In genomic region chr2:20213651-20214565, GRCh38 we compare ENCODE assay signal across 10 cellular contexts. TPM values are rescaled to one million over a fixed set of nuclear protein-coding genes. Genes with fewer than 3 reads are reported as not detected.
DNase-seq lines count a peak whose midpoint lies in the region; ATAC-seq, FAIRE-seq and TF ChIP-seq lines count a peak whose summit lies in the region.
"Had no signal": no experiment of that assay in that cellular context is flagged by ENCODE, and none has a peak within 500 bp of the region (broad histone marks: within the 10 kb centered on the region; RNA-seq: fewer than 3 reads in every experiment).

No MANE protein-coding gene starts in this region.

- H3K4me3 ChIP-seq in Karpas-422 (ENCODE audit: low read length) (no peak overlapping the region), body of pancreas (no peak overlapping the region), osteoblast (ENCODE audit: insufficient read depth, low read length) (no peak overlapping the region)

- H3K4me1 ChIP-seq in Karpas-422 (ENCODE audit: low read length), result peaks cover 67% of the 10 kb centered on the region
- H3K4me1 ChIP-seq in body of pancreas, result peaks cover 22% of the 10 kb centered on the region
- H3K4me1 ChIP-seq in osteoblast (ENCODE audit: insufficient read depth, low read length), result no peaks in the 10 kb centered on the region

- TF ChIP-seq CTCF in body of pancreas (IDR thresholded peaks at IDR 0.05), result no peak
- no peak for TF ChIP-seq CTCF in osteoblast (IDR thresholded peaks at IDR 0.05; ENCODE audit: extremely low read depth, low read depth, low read length)

- H3K27ac ChIP-seq in Karpas-422 (ENCODE audit: low read length), result peak overlapping the region; percentile 37; the same call in 1 of the 2 replicates
- H3K27ac ChIP-seq in body of pancreas, result peak overlapping the region in 3 of 4 donors; percentile 26 to 65 (median 49)
- no peak overlapping the region for H3K27ac ChIP-seq in osteoblast (ENCODE audit: low read depth, low read length)

- peaks cover 36% of the 10 kb centered on the region for H3K79me2 ChIP-seq in Karpas-422 (ENCODE audit: low read length)
- no peaks in the 10 kb centered on the region for H3K79me2 ChIP-seq in osteoblast (ENCODE audit: insufficient read depth, low read length)

- no peaks in the 10 kb centered on the region for H3K36me3 ChIP-seq in Karpas-422 (ENCODE audit: insufficient read depth, low read length)
- H3K36me3 ChIP-seq in body of pancreas (replicated peaks in 1 of 2; ENCODE audit: insufficient read depth in 1 of 2, low read depth in 2 of 2), result no peaks in the 10 kb centered on the region
- no peaks in the 10 kb centered on the region for H3K36me3 ChIP-seq in osteoblast (ENCODE audit: insufficient read depth, low read length)

- H3K4me2 ChIP-seq in Karpas-422 (ENCODE audit: low read depth, low read length, poor library complexity, severe bottlenecking) (no peak overlapping the region), osteoblast (ENCODE audit: insufficient read depth, low read length) (no peak overlapping the region)

- DNase-seq in GM18507 (ENCODE audit: extremely low spot score, insufficient read length, low read depth) (no peak), Karpas-422 (no peak), body of pancreas (no peak), osteoblast (ENCODE audit: insufficient read length, low spot score, missing footprints) (peak; percentile 68), A172 (ENCODE audit: low spot score) (no peak), HUDEP-2 (lab: John Stamatoyannopoulos, UW; ENCODE audit: unreplicated experiment in 76 of 76) (no peak)
- DNase-seq: immature natural killer cell, KBM-7 had no signal

- ATAC-seq in body of pancreas (no peak), GM21786 (IDR thresholded peaks at IDR 0.05; ENCODE audit: unreplicated experiment) (no peak), GM19397 (IDR thresholded peaks at IDR 0.05; ENCODE audit: unreplicated experiment) (no peak)

- peak; percentile 36 for FAIRE-seq in GM18507 (lab: Jason Lieb, UNC)

- no peak overlapping the region; the same call in 1 of the 2 replicates for H3K9ac ChIP-seq in Karpas-422 (ENCODE audit: low read length)

- no peaks in the 10 kb centered on the region for H3K9me2 ChIP-seq in Karpas-422 (replicated peaks; ENCODE audit: insufficient read depth, low read length)

- H4K20me1 ChIP-seq in Karpas-422 (ENCODE audit: insufficient read depth, low read depth, low read length) (no peaks in the 10 kb centered on the region; the same call in none of the 2 replicates), osteoblast (ENCODE audit: insufficient read depth, low read length) (no peaks in the 10 kb centered on the region)

- intact Hi-C loops in body of pancreas (cut with DNase I), result no loop called here

- H2AFZ ChIP-seq in Karpas-422 (ENCODE audit: low read length) (no peak overlapping the region), osteoblast (ENCODE audit: low read length) (no peak overlapping the region)

- no peaks in the 10 kb centered on the region for H3K9me3 ChIP-seq in Karpas-422 (ENCODE audit: low read length)
- no peaks in the 10 kb centered on the region for H3K9me3 ChIP-seq in body of pancreas
- no peaks in the 10 kb centered on the region for H3K9me3 ChIP-seq in osteoblast (ENCODE audit: low read depth, low read length)

- TF ChIP-seq POLR2A in body of pancreas (IDR thresholded peaks at IDR 0.05), result no peak

- WGBS in body of pancreas, 2 donors, result 60 to 65% methylated on average over 6 to 9 of the region's 9 CpGs

- no peaks in the 10 kb centered on the region for H3K27me3 ChIP-seq in Karpas-422 (ENCODE audit: low read length)
- H3K27me3 ChIP-seq in body of pancreas, result no peaks in the 10 kb centered on the region
- H3K27me3 ChIP-seq in osteoblast (ENCODE audit: insufficient read depth, low read length), result no peaks in the 10 kb centered on the region

RNA-seq across cellular contexts. Expression of gene SDC1, which starts 11.0 kb away (rescaled TPM):
- total RNA-seq in Karpas-422 (2014; rRNA removed; shearing (Covaris generic); ENCODE audit: low replicate concordance), result 11.5 and 25.1 TPM in 2 replicates
- total RNA-seq in body of pancreas, result 10 to 100 TPM; 24.7 to 53.2 TPM
- total RNA-seq in osteoblast, result 7.6 and 11.8 TPM in 2 replicates
- 241 and 257 TPM in 2 replicates for total RNA-seq in A172 (2014; rRNA removed; shearing (Covaris generic))
